ENCODE assay signal across 8 cellular contexts in genomic region chr1:203626910-203627246, GRCh38. TPM values are rescaled to one million over a fixed set of nuclear protein-coding genes. Genes with fewer than 3 reads are reported as not detected.
A peak's percentile ranks its signal among the peaks of the same experiment; 100 is the strongest.
DNase-seq lines count a peak whose midpoint lies in the region.

No MANE protein-coding gene starts in this region.

- no peaks in the 10 kb centered on the region for H3K27me3 ChIP-seq in CD4-positive, alpha-beta memory T cell (ENCODE audit: insufficient read depth, low read length)
- H3K27me3 ChIP-seq in muscle layer of duodenum (ENCODE audit: low read depth, low read length) = no peaks in the 10 kb centered on the region

- peak overlapping the region; percentile 82 to 100 for H3K4me3 ChIP-seq in CD4-positive, alpha-beta memory T cell (ENCODE audit: low read length in 2 of 2)
- peak overlapping the region; percentile 94 to 95 for H3K4me3 ChIP-seq in muscle layer of duodenum (ENCODE audit: low read depth in 1 of 2, low read length in 2 of 2)

- peaks cover 44% of the 10 kb centered on the region for H3K4me1 ChIP-seq in CD4-positive, alpha-beta memory T cell (ENCODE audit: insufficient read depth, low read length)
- peaks cover 14 to 30% of the 10 kb centered on the region in 2 donors for H3K4me1 ChIP-seq in muscle layer of duodenum (ENCODE audit: control insufficient read depth in 1 of 2, insufficient read depth in 2 of 2, low read length in 2 of 2)

- H3K36me3 ChIP-seq in CD4-positive, alpha-beta memory T cell (ENCODE audit: insufficient read depth, low read length) = no peaks in the 10 kb centered on the region
- peaks cover 0 to 11% of the 10 kb centered on the region in 2 donors for H3K36me3 ChIP-seq in muscle layer of duodenum (ENCODE audit: control insufficient read depth in 1 of 2, insufficient read depth in 2 of 2, low read length in 2 of 2)

- CTCF ChIA-PET in CD4-positive, alpha-beta memory T cell (lab: Charles Lee; ENCODE audit: partially characterized antibody) = interaction anchor here (0.7 to 7.7 kb wide), 40 partner anchors 10 to 771 kb away, joined by 3 to 173 read pairs (median 7); partner anchors contain the start of gene LAX1

- H3K27me3 Mint-ChIP-seq in CD4-positive, alpha-beta memory T cell = no peaks in the 10 kb centered on the region
- peaks cover 4% of the 10 kb centered on the region for H3K27me3 Mint-ChIP-seq in dendritic cell treated with granulocyte-macrophage colony-stimulating factor and Interleukin-4, amounts not matched to agents 40 ng/mL and 50 ng/mL, for 4 days

- H3K27ac ChIP-seq in CD4-positive, alpha-beta memory T cell (ENCODE audit: low read depth, low read length) = peak overlapping the region; percentile 84
- H3K27ac ChIP-seq in muscle layer of duodenum (ENCODE audit: low read length) = peak overlapping the region; percentile 96

- peak overlapping the region; percentile 83 to 97 (median 96) for H3K27ac Mint-ChIP-seq in CD4-positive, alpha-beta memory T cell
- H3K27ac Mint-ChIP-seq in dendritic cell treated with granulocyte-macrophage colony-stimulating factor and Interleukin-4, amounts not matched to agents 40 ng/mL and 50 ng/mL, for 4 days = peak overlapping the region; percentile 82

- intact Hi-C loops in CD4-positive, alpha-beta memory T cell (cut with micrococcal nuclease) = loop anchor here (1.0 to 10.0 kb wide), 8 partner anchors 20 to 360 kb away; partner anchors contain the start of genes LAX1, ZBED6 and ZC3H11A
- intact Hi-C loops in dendritic cell treated with granulocyte-macrophage colony-stimulating factor and Interleukin-4, amounts not matched to agents 40 ng/mL and 50 ng/mL, for 4 days (cut with micrococcal nuclease) = no loop called here

- no peaks in the 10 kb centered on the region for H3K9me3 ChIP-seq in CD4-positive, alpha-beta memory T cell (ENCODE audit: control insufficient read depth in 1 of 2, low read length in 2 of 2)
- no peaks in the 10 kb centered on the region for H3K9me3 ChIP-seq in muscle layer of duodenum (ENCODE audit: control insufficient read depth in 1 of 2, low read length in 2 of 2)

- no peak for DNase-seq in CD4-positive, alpha-beta memory T cell
- DNase-seq in NCI-H1105 treated with DMSO at 0.1 percent for 48 hours (lab: John Stamatoyannopoulos, UW) = peak; percentile 79
- no peak for DNase-seq in G401 (ENCODE audit: low spot score)
- no peak for DNase-seq in RPMI8226
- no peak for DNase-seq in NCI-H524 treated with DMSO at 0.1 percent for 48 hours (lab: John Stamatoyannopoulos, UW)
- DNase-seq in COLO829 (ENCODE audit: low spot score) = no peak

- in situ Hi-C loops in G401 (cut with HindIII; ENCODE audit: low sequenced_read_pairs) = no loop called here

- POLR2A ChIA-PET in CD4-positive, alpha-beta memory T cell (lab: Charles Lee; ENCODE audit: partially characterized antibody) = interaction anchor here (0.8 to 7.6 kb wide), 33 partner anchors 9 to 349 kb away, joined by 3 to 240 read pairs (median 8); partner anchors contain the start of genes LAX1 and SNRPE

- H3K9me3 Mint-ChIP-seq in CD4-positive, alpha-beta memory T cell = peaks cover 0 to 4% (median 0%) of the 10 kb centered on the region in 8 donors
- no peaks in the 10 kb centered on the region for H3K9me3 Mint-ChIP-seq in dendritic cell treated with granulocyte-macrophage colony-stimulating factor and Interleukin-4, amounts not matched to agents 40 ng/mL and 50 ng/mL, for 4 days

- peaks cover 6 to 36% of the 10 kb centered on the region in 2 donors for H3K36me3 Mint-ChIP-seq in CD4-positive, alpha-beta memory T cell
- H3K36me3 Mint-ChIP-seq in dendritic cell treated with granulocyte-macrophage colony-stimulating factor and Interleukin-4, amounts not matched to agents 40 ng/mL and 50 ng/mL, for 4 days (ENCODE audit: low read depth) = peaks cover 13% of the 10 kb centered on the region

- H3K4me1 Mint-ChIP-seq in CD4-positive, alpha-beta memory T cell = peaks cover 26 to 67% (median 34%) of the 10 kb centered on the region in 4 donors
- peaks cover 85% of the 10 kb centered on the region for H3K4me1 Mint-ChIP-seq in dendritic cell treated with granulocyte-macrophage colony-stimulating factor and Interleukin-4, amounts not matched to agents 40 ng/mL and 50 ng/mL, for 4 days (ENCODE audit: low read depth)

- H3K4me3 Mint-ChIP-seq in CD4-positive, alpha-beta memory T cell = peak overlapping the region; percentile 95 to 100 (median 98)
- peak overlapping the region; percentile 87 for H3K4me3 Mint-ChIP-seq in dendritic cell treated with granulocyte-macrophage colony-stimulating factor and Interleukin-4, amounts not matched to agents 40 ng/mL and 50 ng/mL, for 4 days

RNA-seq across cellular contexts. Expression of gene ATP2B4, which starts 0.2 kb away (rescaled TPM):
- total RNA-seq in CD4-positive, alpha-beta memory T cell = 10 to 100 TPM; 97.2 to 98.6 TPM
- 10 to 100 TPM; 14.8 to 41.7 TPM for polyA plus RNA-seq in CD4-positive, alpha-beta memory T cell
- 5.4 and 6.7 TPM in 2 replicates for total RNA-seq in G401 (2014; rRNA removed; shearing (Covaris generic))

Comparison
In these comparisons a context has a peak if more than half of its experiments do, and no peak if none do; other contexts are left out.
1. RNA of gene ATP2B4, which starts 0.2 kb away (total RNA-seq): 97.2 to 98.6 TPM in CD4-positive, alpha-beta memory T cell; 5.4 to 6.7 TPM in G401; every median in the first group is over 10 times any median in the second.